In the genomic region with DNA sequence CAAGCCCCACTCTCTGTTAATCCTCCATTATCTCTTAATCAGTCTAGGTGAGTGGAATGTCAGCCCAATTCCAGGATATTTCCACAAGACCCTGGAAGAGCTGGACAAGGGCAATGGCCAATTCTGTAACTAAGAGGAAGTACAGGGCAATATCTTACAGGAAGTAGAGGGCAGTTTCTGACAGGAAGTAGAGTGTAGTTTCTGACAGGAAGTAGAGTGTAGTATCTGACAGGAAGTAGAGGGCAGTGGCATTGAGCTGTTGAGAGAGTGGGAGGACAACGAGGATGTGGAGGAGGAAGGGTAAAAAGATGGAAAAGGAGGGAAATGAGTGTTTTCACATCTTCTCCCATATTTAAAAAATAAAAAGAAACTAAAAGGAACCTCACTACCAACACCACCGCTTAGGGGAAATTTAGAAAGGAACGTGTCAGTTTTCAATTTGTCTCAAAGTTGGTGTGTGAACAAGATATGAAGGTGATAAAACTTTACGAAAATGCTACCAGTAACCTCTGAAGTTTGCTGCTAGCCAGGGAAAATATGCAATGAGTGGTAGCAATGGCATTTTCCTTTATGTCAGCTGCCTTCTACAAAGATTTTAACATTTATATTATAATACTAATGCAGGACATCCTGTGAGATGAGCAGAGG, we compare ENCODE assay signal across 1 cellular context.
TF ChIP-seq lines count a peak whose summit lies in the region.

No MANE protein-coding gene starts in this region.

TF ChIP-seq in GM12878, 131 proteins besides CTCF, POLR2A, EP300 and RAD21:
- TF ChIP-seq ETV6 (conservative IDR thresholded peaks at IDR 0.05 in 1 of 2, IDR thresholded peaks at IDR 0.05 in 1 of 2; ENCODE audit: borderline replicate concordance in 1 of 2, low read depth in 1 of 2) (peak in 1 of 2 experiments; percentile 88; a peak in 2 of 4 replicates), NRF1 (conservative IDR thresholded peaks at IDR 0.05; ENCODE audit: low read depth, low read length) (no peak)
TF ChIP-seq in GM12878: peak in this region for 1.
